In the genomic region with DNA sequence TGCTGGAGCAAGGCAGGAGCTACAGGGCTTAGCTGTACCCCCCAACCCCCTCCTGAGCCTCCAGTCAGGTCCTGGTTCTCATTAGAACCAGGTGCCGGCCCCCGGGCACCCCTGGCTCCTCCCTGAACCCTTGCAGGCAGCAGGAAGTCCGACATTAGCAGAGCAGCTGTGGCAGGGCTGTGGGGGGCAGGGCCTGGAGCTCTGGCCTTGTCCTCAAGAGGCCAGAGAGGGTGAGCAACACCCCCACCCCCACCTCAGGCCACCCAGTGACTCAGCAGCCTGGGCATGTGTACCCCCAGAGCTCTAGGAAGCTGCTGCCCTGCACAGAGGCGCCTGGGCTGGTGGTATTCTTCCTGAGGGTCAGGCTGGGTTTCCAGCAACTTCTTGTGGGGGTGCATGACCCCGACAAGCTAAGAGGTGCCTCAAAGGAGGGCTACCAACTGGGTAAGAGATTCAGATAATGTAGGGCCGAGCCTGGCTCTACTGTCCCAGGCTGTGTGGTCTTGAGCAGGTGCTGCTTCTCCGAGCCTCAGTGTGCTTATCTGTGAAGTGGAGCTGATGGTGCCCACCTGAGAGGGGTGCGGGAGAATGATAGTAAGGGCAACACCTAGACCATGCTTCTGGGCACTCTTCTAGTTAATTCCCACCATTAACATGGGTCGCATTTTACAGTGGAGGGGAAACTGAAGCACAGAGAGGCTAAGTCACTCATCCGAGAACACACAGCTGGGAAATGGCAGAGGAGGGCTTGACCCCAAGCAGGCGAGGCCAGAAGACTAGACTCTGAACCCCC, we compare ENCODE assay signal across 11 cellular contexts. TPM values are rescaled to one million over a fixed set of nuclear protein-coding genes. Genes with fewer than 3 reads are reported as not detected.
A peak's percentile ranks its signal among the peaks of the same experiment; 100 is the strongest.
DNase-seq lines count a peak whose midpoint lies in the region; ATAC-seq and TF ChIP-seq lines count a peak whose summit lies in the region.
"Had no signal": no experiment of that assay in that cellular context is flagged by ENCODE, and none has a peak within 500 bp of the region (broad histone marks: within the 10 kb centered on the region; RNA-seq: fewer than 3 reads in every experiment).

No MANE protein-coding gene starts in this region.

- intact Hi-C loops in activated naive CD4-positive, alpha-beta T cell treated with anti-CD3 and anti-CD28 coated beads for 36 hours (cut with micrococcal nuclease): no loop called here

- H3K27me3 Mint-ChIP-seq in activated naive CD4-positive, alpha-beta T cell treated with anti-CD3 and anti-CD28 coated beads for 36 hours (ENCODE audit: low read depth): no peaks in the 10 kb centered on the region

- peaks cover 6% of the 10 kb centered on the region for H3K4me1 Mint-ChIP-seq in activated naive CD4-positive, alpha-beta T cell treated with anti-CD3 and anti-CD28 coated beads for 36 hours (ENCODE audit: low read depth)

- H3K4me3 ChIP-seq in skin epidermis: no peak overlapping the region

- no peak for TF ChIP-seq POLR2A in GM18505 (IDR thresholded peaks at IDR 0.05; ENCODE audit: borderline replicate concordance, extremely low read depth, insufficient read depth, insufficient read length)

- H3K27ac ChIP-seq in skin epidermis: peak overlapping the region in 16 of 21 experiments; percentile 1 to 73 (median 42)

- H3K4me3 Mint-ChIP-seq in activated naive CD4-positive, alpha-beta T cell treated with anti-CD3 and anti-CD28 coated beads for 36 hours: no peak overlapping the region

- CTCF ChIA-PET in activated naive CD4-positive, alpha-beta T cell treated with anti-CD3 and anti-CD28 coated beads for 36 hours (lab: Charles Lee): no interaction called here

- no peaks in the 10 kb centered on the region for H3K36me3 Mint-ChIP-seq in activated naive CD4-positive, alpha-beta T cell treated with anti-CD3 and anti-CD28 coated beads for 36 hours (ENCODE audit: low read depth)

- no peaks in the 10 kb centered on the region for H3K9me3 Mint-ChIP-seq in activated naive CD4-positive, alpha-beta T cell treated with anti-CD3 and anti-CD28 coated beads for 36 hours

- no peak overlapping the region for H3K27ac Mint-ChIP-seq in activated naive CD4-positive, alpha-beta T cell treated with anti-CD3 and anti-CD28 coated beads for 36 hours

- ATAC-seq in GM21390 (IDR thresholded peaks at IDR 0.05; ENCODE audit: unreplicated experiment) (no peak), GM18505 (IDR thresholded peaks at IDR 0.05; ENCODE audit: unreplicated experiment) (no peak)

- DNase-seq in GM04504 (ENCODE audit: low read depth): peak; percentile 71
- DNase-seq in NOMO-1 treated with DMSO at 0.1 percent for 48 hours (lab: John Stamatoyannopoulos, UW; ENCODE audit: unreplicated experiment): peak; percentile 20
- DNase-seq in epidermal melanocyte (ENCODE audit: insufficient read length, low spot score): peak; percentile 40
- no peak for DNase-seq in activated naive CD4-positive, alpha-beta T cell treated with anti-CD3 and anti-CD28 coated beads for 36 hours
- no peak for DNase-seq in NCI-H446 treated with DMSO at 0.1 percent for 48 hours (lab: John Stamatoyannopoulos, UW)
- DNase-seq: activated T-cell treated with anti-CD3 and anti-CD28 coated beads, Interleukin-2, amount 50 U/mL, for 48 hours; hippocampal formation had no signal

RNA-seq across cellular contexts. Expression of a gene that starts 16.0 kb away (rescaled TPM):
- total RNA-seq in activated naive CD4-positive, alpha-beta T cell treated with anti-CD3 and anti-CD28 coated beads for 36 hours: not detected
- total RNA-seq: skeletal muscle tissue had no signal

RNA-seq across cellular contexts. Expression of a gene that starts 30.5 kb away (rescaled TPM):
- not detected for total RNA-seq in activated naive CD4-positive, alpha-beta T cell treated with anti-CD3 and anti-CD28 coated beads for 36 hours
- total RNA-seq: skeletal muscle tissue had no signal

RNA-seq across cellular contexts. Expression of a gene that starts 47.5 kb away (rescaled TPM):
- 1 to 10 TPM; 5.1 to 6.2 TPM for total RNA-seq in activated naive CD4-positive, alpha-beta T cell treated with anti-CD3 and anti-CD28 coated beads for 36 hours

Comparison
In these comparisons a context has a peak if more than half of its experiments do, and no peak if none do; other contexts are left out.
1. DNase-seq: peak in GM04504 (single experiment), NOMO-1 treated with DMSO at 0.1 percent for 48 hours (single experiment) and epidermal melanocyte (single experiment); none in activated naive CD4-positive, alpha-beta T cell treated with anti-CD3 and anti-CD28 coated beads for 36 hours (single experiment) and NCI-H446 treated with DMSO at 0.1 percent for 48 hours (single experiment).